8 cellular contexts compared by ENCODE assay signal in the genomic region with DNA sequence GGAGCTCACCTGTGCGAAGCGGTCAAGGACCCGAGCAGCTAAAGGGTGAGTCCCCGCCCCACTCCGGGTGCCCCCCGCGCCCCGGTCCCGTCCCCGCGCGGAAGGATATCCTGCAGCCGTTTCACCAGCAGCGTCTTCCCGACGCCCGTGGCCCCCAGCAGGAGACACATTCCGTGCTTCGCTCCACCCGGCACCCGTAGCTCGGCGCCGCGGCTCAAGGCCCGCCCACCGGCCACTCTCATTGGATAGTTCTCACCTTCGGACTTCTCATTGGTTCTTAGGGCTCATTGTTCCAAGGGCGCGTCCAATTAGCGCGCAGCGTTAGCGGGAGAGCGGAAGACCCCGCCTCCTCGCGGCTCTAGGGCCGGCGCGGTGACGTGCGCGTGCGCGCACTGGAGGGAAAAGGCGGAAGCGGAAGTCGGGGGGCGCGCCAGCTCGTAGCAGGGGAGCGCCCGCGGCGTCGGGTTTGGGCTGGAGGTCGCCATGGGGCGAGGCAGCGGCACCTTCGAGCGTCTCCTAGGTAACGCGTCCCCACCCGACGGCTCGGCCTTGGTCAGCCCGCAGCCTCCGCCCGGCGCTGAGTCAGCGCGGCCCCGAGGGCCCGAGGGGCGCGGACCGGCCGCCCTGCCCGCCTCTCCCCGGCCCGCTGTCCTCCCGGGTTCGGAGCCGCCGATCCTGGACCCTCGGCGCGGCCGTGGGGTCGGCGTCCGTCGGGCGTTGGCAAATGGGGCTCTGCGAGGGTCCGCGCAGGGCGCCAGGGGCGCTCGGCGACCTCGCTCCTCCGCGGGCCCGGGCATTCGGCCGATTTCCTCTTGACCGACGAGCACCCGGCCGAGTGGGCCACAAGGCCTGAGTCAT. TPM values are rescaled to one million over a fixed set of nuclear protein-coding genes. Genes with fewer than 3 reads are reported as not detected.
DNase-seq lines count a peak whose midpoint lies in the region; ATAC-seq lines count a peak whose summit lies in the region.

A gene with protein sequence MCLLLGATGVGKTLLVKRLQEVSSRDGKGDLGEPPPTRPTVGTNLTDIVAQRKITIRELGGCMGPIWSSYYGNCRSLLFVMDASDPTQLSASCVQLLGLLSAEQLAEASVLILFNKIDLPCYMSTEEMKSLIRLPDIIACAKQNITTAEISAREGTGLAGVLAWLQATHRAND (minus strand): TSS at position 214 of the 858 bp plus-strand sequence. CDS start 44 bp downstream, at position 170.
A gene with protein sequence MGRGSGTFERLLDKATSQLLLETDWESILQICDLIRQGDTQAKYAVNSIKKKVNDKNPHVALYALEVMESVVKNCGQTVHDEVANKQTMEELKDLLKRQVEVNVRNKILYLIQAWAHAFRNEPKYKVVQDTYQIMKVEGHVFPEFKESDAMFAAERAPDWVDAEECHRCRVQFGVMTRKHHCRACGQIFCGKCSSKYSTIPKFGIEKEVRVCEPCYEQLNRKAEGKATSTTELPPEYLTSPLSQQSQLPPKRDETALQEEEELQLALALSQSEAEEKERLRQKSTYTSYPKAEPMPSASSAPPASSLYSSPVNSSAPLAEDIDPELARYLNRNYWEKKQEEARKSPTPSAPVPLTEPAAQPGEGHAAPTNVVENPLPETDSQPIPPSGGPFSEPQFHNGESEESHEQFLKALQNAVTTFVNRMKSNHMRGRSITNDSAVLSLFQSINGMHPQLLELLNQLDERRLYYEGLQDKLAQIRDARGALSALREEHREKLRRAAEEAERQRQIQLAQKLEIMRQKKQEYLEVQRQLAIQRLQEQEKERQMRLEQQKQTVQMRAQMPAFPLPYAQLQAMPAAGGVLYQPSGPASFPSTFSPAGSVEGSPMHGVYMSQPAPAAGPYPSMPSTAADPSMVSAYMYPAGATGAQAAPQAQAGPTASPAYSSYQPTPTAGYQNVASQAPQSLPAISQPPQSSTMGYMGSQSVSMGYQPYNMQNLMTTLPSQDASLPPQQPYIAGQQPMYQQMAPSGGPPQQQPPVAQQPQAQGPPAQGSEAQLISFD (plus strand): TSS at position 428 of the 858 bp plus-strand sequence. CDS start 56 bp downstream, at position 484.

- H3K4me1 ChIP-seq in effector memory CD4-positive, alpha-beta T cell (ENCODE audit: control insufficient read depth, insufficient read depth, low read length, poor library complexity, severe bottlenecking), result peaks cover 20% of the 10 kb centered on the region

- H3K27me3 ChIP-seq in effector memory CD4-positive, alpha-beta T cell (replicated peaks; ENCODE audit: control insufficient read depth, insufficient read depth, low read length, poor library complexity, severe bottlenecking), result no peaks in the 10 kb centered on the region

- H3K9me3 ChIP-seq in effector memory CD4-positive, alpha-beta T cell (ENCODE audit: control insufficient read depth, low read length), result no peaks in the 10 kb centered on the region

- H3K4me3 ChIP-seq in effector memory CD4-positive, alpha-beta T cell (ENCODE audit: insufficient read depth, low read depth, low read length, poor library complexity, severe bottlenecking), result peak within 1 kb of the TSS; percentile 79

- DNase-seq in COLO668 (lab: John Stamatoyannopoulos, UW; ENCODE audit: unreplicated experiment), result peak; percentile 97
- DNase-seq in HT1080 (ENCODE audit: low read depth), result peak; percentile 99
- peak; percentile 98 for DNase-seq in NOMO-1 treated with DMSO at 0.1 percent for 48 hours (lab: John Stamatoyannopoulos, UW; ENCODE audit: unreplicated experiment)
- DNase-seq in activated CD8-positive, alpha-beta memory T cell treated with anti-CD3 and anti-CD28 coated beads for 4 hours (ENCODE audit: low read depth in 2 of 2), result peak; percentile 93 to 94
- peak; percentile 95 to 96 (median 95) for DNase-seq in effector memory CD4-positive, alpha-beta T cell
- DNase-seq in lung microvascular endothelial cell (ENCODE audit: low read depth in 2 of 2), result peak; percentile 99
- peak; percentile 93 to 97 (median 94) for DNase-seq in stimulated activated CD4-positive, alpha-beta T cell treated with anti-CD3 and anti-CD28 coated beads, TNF-alpha, amount 100 ng/mL, for 48 hours (ENCODE audit: low read depth in 3 of 3)

- peak; percentile 88 for ATAC-seq in GM21360 (IDR thresholded peaks at IDR 0.05; ENCODE audit: unreplicated experiment)

- peaks cover 28% of the 10 kb centered on the region for H3K36me3 ChIP-seq in effector memory CD4-positive, alpha-beta T cell (ENCODE audit: control insufficient read depth, insufficient read depth, low read length)

- peak within 1 kb of the TSS; percentile 67 for H3K27ac ChIP-seq in effector memory CD4-positive, alpha-beta T cell (ENCODE audit: insufficient read depth, low read length, poor library complexity, severe bottlenecking)

RNA-seq across cellular contexts. Expression of the first gene that starts in this region (rescaled TPM):
- 47.9 and 59.7 TPM in 2 replicates for total RNA-seq in HT1080 (2014; rRNA removed; shearing (Covaris generic))
- polyA plus RNA-seq in HT1080 (2015; cell fraction: cytosol; rRNA removed), result 25.2 and 32.5 TPM in 2 replicates
- polyA plus RNA-seq in HT1080 (2015; cell fraction: nucleus; rRNA removed), result 25.7 and 31.9 TPM in 2 replicates
- total RNA-seq in lung microvascular endothelial cell, result 28.6 and 29.4 TPM in 2 replicates

RNA-seq across cellular contexts. Expression of the second gene that starts in this region (rescaled TPM):
- 165 and 172 TPM in 2 replicates for total RNA-seq in HT1080 (2014; rRNA removed; shearing (Covaris generic))
- polyA plus RNA-seq in HT1080 (2015; cell fraction: cytosol; rRNA removed), result 102 and 109 TPM in 2 replicates
- polyA plus RNA-seq in HT1080 (2015; cell fraction: nucleus; rRNA removed), result 333 and 341 TPM in 2 replicates
- 43.2 and 45.2 TPM in 2 replicates for total RNA-seq in lung microvascular endothelial cell

Comparison
In these comparisons a context has a peak if more than half of its experiments do, and no peak if none do; other contexts are left out.
1. Peak in every context shown above with its lines: DNase-seq, ATAC-seq, H3K4me3 ChIP-seq and H3K27ac ChIP-seq.